Comparison of ENCODE assay signal across 8 cellular contexts in the genomic region with DNA sequence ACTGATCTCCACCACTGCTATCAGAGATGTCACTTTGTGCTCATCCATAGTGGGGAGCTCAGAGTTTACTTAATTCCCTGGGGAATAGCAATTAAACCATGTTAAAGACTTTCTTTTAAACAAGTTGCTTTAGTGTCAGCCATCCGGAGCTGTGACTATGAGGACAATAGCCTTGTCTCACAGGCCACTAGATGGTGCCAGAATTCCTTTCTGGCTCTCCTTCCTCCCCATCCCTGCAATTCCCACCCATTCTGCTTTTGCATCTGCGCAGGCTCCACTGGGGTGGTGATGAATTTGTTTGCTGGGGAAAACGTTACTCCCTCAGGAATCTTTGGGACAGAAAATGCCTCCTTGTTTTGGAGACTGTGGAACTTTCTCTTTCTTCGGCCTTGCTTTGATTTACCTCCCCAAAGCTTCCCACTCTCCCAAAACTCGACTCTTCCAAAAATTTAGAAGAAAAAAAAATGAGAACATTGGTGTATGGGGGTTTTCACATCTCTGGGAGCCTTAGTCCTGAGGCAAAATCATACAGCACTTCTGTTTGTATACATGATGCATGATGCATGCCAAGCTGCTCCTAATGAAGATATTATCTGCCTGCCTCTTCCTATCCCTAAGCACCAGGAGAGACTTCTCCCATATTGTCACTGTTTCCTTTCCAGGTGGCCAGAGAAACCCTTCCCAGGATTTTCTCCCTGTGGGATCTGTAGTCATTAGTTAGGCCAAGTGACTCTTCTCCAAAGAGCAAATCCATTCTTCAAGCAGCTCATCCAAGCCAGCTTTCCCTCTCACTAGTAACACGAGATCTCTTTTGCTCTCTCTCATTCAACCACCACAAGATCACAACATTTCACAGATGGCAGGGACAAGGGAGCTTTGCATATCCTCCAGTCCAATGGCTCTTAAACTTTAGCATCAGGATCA.
A peak's percentile ranks its signal among the peaks of the same experiment; 100 is the strongest.
DNase-seq lines count a peak whose midpoint lies in the region; ATAC-seq and TF ChIP-seq lines count a peak whose summit lies in the region.

No MANE protein-coding gene starts in this region.

- H3K9me3 Mint-ChIP-seq in endothelial cell (ENCODE audit: unreplicated experiment) (no peaks in the 10 kb centered on the region), neural crest cell (no peaks in the 10 kb centered on the region)
- peaks cover 0 to 3% of the 10 kb centered on the region in 2 donors for H3K9me3 Mint-ChIP-seq in effector memory CD8-positive, alpha-beta T cell

- TF ChIP-seq CTCF in HFF-Myc (IDR thresholded peaks at IDR 0.05; ENCODE audit: low read depth, low read length, missing control alignments) (peak; percentile 33), endothelial cell (IDR thresholded peaks at IDR 0.05; ENCODE audit: unreplicated experiment) (no peak), neural crest cell (conservative IDR thresholded peaks at IDR 0.05) (peak; percentile 83)

- H3K4me1 Mint-ChIP-seq in endothelial cell (ENCODE audit: unreplicated experiment) (no peaks in the 10 kb centered on the region), neural crest cell (peaks cover 3% of the 10 kb centered on the region)
- no peaks in the 10 kb centered on the region for H3K4me1 Mint-ChIP-seq in effector memory CD8-positive, alpha-beta T cell (ENCODE audit: low read depth in 2 of 2)

- H3K36me3 Mint-ChIP-seq in endothelial cell (ENCODE audit: low read depth, unreplicated experiment), result no peaks in the 10 kb centered on the region
- H3K36me3 Mint-ChIP-seq in neural crest cell (ENCODE audit: low read depth), result no peaks in the 10 kb centered on the region
- H3K36me3 Mint-ChIP-seq in effector memory CD8-positive, alpha-beta T cell (ENCODE audit: insufficient read depth), result no peaks in the 10 kb centered on the region

- H3K27ac Mint-ChIP-seq in endothelial cell (ENCODE audit: unreplicated experiment) (no peak overlapping the region), neural crest cell (ENCODE audit: unreplicated experiment) (no peak overlapping the region)
- no peak overlapping the region for H3K27ac Mint-ChIP-seq in effector memory CD8-positive, alpha-beta T cell

- H3K4me3 Mint-ChIP-seq in endothelial cell (ENCODE audit: unreplicated experiment) (no peak overlapping the region), neural crest cell (no peak overlapping the region)
- H3K4me3 Mint-ChIP-seq in effector memory CD8-positive, alpha-beta T cell, result no peak overlapping the region

- no peak overlapping the region for H3K4me3 ChIP-seq in HFF-Myc (replicated peaks; ENCODE audit: low read depth, low read length)

- no peak for ATAC-seq in effector memory CD8-positive, alpha-beta T cell (replicated peaks)
- ATAC-seq in GM21515 (IDR thresholded peaks at IDR 0.05; ENCODE audit: unreplicated experiment) (no peak), HG03378 (IDR thresholded peaks at IDR 0.05; ENCODE audit: unreplicated experiment) (no peak)

- H3K27me3 Mint-ChIP-seq in endothelial cell (ENCODE audit: unreplicated experiment), result peaks cover 3% of the 10 kb centered on the region
- H3K27me3 Mint-ChIP-seq in neural crest cell (ENCODE audit: low read depth), result peaks cover 42% of the 10 kb centered on the region
- peaks cover 4 to 8% of the 10 kb centered on the region in 2 donors for H3K27me3 Mint-ChIP-seq in effector memory CD8-positive, alpha-beta T cell

- peak; percentile 11 for DNase-seq in COLO829 (ENCODE audit: low spot score)
- DNase-seq in HFF-Myc (ENCODE audit: extremely low read depth, low read depth), result peak; percentile 0
- peak; percentile 88 for DNase-seq in NCI-H82 (lab: John Stamatoyannopoulos, UW)
- DNase-seq in endothelial cell (ENCODE audit: low spot score), result peak; percentile 52
- DNase-seq in neural crest cell (ENCODE audit: low read depth, low spot score), result peak; percentile 40
- DNase-seq in effector memory CD8-positive, alpha-beta T cell, result no peak

Comparison
In these comparisons a context has a peak if more than half of its experiments do, and no peak if none do; other contexts are left out.
1. DNase-seq: peak in COLO829 (single experiment), HFF-Myc (single experiment), NCI-H82 (single experiment), endothelial cell (single experiment) and neural crest cell (single experiment); none in effector memory CD8-positive, alpha-beta T cell (0 of 3).